17 cellular contexts compared by ENCODE assay signal in the genomic region with DNA sequence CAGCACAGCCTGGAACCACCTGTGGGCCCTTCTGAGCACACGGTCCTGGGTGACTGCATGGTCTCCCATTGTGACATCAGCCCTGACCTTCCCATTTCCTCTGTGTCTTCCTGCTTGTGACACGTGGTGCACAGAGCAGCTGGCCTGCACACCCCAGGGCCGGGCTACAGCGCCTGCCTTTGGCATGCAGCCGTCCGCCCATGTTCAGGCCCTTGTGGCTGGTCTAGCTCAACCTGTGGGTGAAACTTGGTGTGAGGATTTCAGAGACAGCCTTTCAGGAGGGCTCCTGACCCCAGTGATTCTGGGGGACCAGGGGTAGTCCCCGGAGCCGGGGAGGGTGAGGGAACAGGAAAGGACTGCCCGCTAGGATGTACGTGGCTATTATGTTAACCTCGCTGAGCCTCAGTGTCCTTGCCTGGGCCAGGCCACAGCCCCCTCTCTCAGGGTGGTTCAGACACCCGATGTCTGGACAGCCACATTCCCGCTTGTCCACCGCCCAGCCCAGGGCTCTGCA.
DNase-seq lines count a peak whose midpoint lies in the region; ATAC-seq and TF ChIP-seq lines count a peak whose summit lies in the region.
"Had no signal": no experiment of that assay in that cellular context is flagged by ENCODE, and none has a peak within 500 bp of the region (broad histone marks: within the 10 kb centered on the region; RNA-seq: fewer than 3 reads in every experiment).

No MANE protein-coding gene starts in this region.

- H3K36me3 ChIP-seq in right atrium auricular region (no peaks in the 10 kb centered on the region), upper lobe of right lung (no peaks in the 10 kb centered on the region)
- H3K36me3 ChIP-seq: MG63 had no signal

- no peaks in the 10 kb centered on the region for H3K9me3 ChIP-seq in right atrium auricular region
- no peaks in the 10 kb centered on the region for H3K9me3 ChIP-seq in upper lobe of right lung
- H3K9me3 ChIP-seq: MG63 had no signal

- TF ChIP-seq CTCF in right atrium auricular region (IDR thresholded peaks at IDR 0.05) (no peak), dorsolateral prefrontal cortex (IDR thresholded peaks at IDR 0.05 in 54 of 56, conservative IDR thresholded peaks at IDR 0.05 in 2 of 56; ENCODE audit: low read depth in 1 of 56, partially characterized antibody in 56 of 56) (no peak), upper lobe of right lung (IDR thresholded peaks at IDR 0.05) (no peak)

- ATAC-seq in Right ventricle myocardium inferior (peak; percentile 67), upper lobe of right lung (peak; percentile 39), HG03460 (IDR thresholded peaks at IDR 0.05; ENCODE audit: unreplicated experiment) (no peak), HG03469 (IDR thresholded peaks at IDR 0.05; ENCODE audit: unreplicated experiment) (no peak)
- ATAC-seq: GM23338 had no signal

- intact Hi-C loops in Right ventricle myocardium inferior (cut with DNase I) (no loop called here), dorsolateral prefrontal cortex (cut with DNase I) (no loop called here), upper lobe of right lung (cut with DNase I) (no loop called here)

- H3K27me3 ChIP-seq in right atrium auricular region (no peaks in the 10 kb centered on the region), dorsolateral prefrontal cortex (no peaks in the 10 kb centered on the region), upper lobe of right lung (no peaks in the 10 kb centered on the region)
- H3K27me3 ChIP-seq: MG63 had no signal

- no peak overlapping the region for H3K27ac ChIP-seq in right atrium auricular region
- no peak overlapping the region for H3K27ac ChIP-seq in dorsolateral prefrontal cortex
- no peak overlapping the region for H3K27ac ChIP-seq in upper lobe of right lung

- H3K4me3 ChIP-seq in right atrium auricular region, result no peak overlapping the region
- no peak overlapping the region for H3K4me3 ChIP-seq in dorsolateral prefrontal cortex
- H3K4me3 ChIP-seq in upper lobe of right lung, result no peak overlapping the region
- H3K4me3 ChIP-seq: GM23338, MG63 had no signal

- H3K4me1 ChIP-seq in right atrium auricular region, result no peaks in the 10 kb centered on the region
- H3K4me1 ChIP-seq in upper lobe of right lung, result no peaks in the 10 kb centered on the region

- DNase-seq in Right ventricle myocardium inferior (ENCODE audit: missing footprints), result peak; percentile 68
- no peak for DNase-seq in right atrium auricular region (ENCODE audit: low spot score)
- peak in 6 of 10 donors; percentile 15 to 38 (median 25) for DNase-seq in dorsolateral prefrontal cortex
- peak; percentile 83 for DNase-seq in mesenteric fat pad (ENCODE audit: low spot score)
- peak; percentile 65 for DNase-seq in upper lobe of right lung
- no peak for DNase-seq in GDM1 (lab: John Stamatoyannopoulos, UW)
- DNase-seq: ACHN; activated CD4-positive, alpha-beta memory T cell treated with anti-CD3 and anti-CD28 coated beads for 36 hours; DMS79; endodermal cell; MG63; NCI-H187; NCI-H446; T-helper 1 cell had no signal

Comparison
In these comparisons a context has a peak if more than half of its experiments do, and no peak if none do; other contexts are left out.
1. DNase-seq: peak in Right ventricle myocardium inferior (single experiment), dorsolateral prefrontal cortex (6 of 10), mesenteric fat pad (single experiment) and upper lobe of right lung (single experiment); none in right atrium auricular region (single experiment) and GDM1 (single experiment).
2. ATAC-seq: peak in Right ventricle myocardium inferior (single experiment) and upper lobe of right lung (single experiment); none in HG03460 (single experiment) and HG03469 (single experiment).